Comparison of ENCODE assay signal across 1 cellular context in the genomic region with DNA sequence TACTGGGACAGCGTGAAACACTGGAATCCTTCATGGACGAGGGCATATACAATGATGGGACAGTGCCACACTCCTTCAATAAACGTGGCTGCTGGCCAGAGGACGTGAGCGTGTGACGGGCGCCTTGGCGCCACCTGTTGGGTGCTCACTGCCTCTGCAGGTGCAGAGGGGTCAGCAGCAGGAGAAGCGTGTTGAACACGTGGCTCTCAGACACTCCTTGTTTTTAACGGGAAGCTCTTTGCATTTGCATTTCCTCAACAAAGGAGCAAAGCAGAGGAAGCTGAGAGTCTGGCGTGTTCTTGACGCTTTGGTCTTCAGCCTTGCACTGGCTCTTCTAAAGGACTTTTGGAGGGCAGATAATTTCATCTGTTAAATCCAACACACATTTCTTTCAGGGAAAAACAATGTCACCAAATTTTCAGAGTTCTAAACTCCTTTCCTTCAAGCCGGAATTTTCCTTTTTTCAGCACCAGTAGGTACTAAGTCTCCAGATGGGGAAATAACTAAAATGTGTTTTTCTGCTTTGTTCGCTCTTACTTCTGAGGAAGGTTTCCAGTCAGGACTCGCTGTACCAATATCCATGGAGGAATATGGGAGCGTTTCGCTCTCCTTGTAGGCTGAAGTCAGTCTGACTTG.
TF ChIP-seq lines count a peak whose summit lies in the region.

No MANE protein-coding gene starts in this region.

TF ChIP-seq in HEK293, 187 proteins besides CTCF, POLR2A, EP300 and RAD21 (continued from another document):
- TF ChIP-seq, protein P1, sequence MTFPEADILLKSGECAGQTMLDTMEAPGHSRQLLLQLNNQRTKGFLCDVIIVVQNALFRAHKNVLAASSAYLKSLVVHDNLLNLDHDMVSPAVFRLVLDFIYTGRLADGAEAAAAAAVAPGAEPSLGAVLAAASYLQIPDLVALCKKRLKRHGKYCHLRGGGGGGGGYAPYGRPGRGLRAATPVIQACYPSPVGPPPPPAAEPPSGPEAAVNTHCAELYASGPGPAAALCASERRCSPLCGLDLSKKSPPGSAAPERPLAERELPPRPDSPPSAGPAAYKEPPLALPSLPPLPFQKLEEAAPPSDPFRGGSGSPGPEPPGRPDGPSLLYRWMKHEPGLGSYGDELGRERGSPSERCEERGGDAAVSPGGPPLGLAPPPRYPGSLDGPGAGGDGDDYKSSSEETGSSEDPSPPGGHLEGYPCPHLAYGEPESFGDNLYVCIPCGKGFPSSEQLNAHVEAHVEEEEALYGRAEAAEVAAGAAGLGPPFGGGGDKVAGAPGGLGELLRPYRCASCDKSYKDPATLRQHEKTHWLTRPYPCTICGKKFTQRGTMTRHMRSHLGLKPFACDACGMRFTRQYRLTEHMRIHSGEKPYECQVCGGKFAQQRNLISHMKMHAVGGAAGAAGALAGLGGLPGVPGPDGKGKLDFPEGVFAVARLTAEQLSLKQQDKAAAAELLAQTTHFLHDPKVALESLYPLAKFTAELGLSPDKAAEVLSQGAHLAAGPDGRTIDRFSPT (tag by site-specific recombination; IDR thresholded peaks at IDR 0.05) = no peak
- TF ChIP-seq, protein P2, sequence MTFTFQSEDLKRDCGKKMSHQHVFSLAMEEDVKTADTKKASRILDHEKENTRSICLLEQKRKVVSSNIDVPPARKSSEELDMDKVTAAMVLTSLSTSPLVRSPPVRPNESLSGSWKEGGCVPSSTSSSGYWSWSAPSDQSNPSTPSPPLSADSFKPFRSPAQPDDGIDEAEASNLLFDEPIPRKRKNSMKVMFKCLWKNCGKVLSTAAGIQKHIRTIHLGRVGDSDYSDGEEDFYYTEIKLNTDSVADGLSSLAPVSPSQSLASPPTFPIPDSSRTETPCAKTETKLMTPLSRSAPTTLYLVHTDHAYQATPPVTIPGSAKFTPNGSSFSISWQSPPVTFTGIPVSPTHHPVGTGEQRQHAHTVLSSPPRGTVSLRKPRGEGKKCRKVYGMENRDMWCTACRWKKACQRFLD (tag by site-specific recombination; IDR thresholded peaks at IDR 0.05) = no peak
- TF ChIP-seq ZNF654 (tag by site-specific recombination; IDR thresholded peaks at IDR 0.05; ENCODE audit: low read depth) = peak; percentile 64
- TF ChIP-seq ZNF223 (tag by site-specific recombination; IDR thresholded peaks at IDR 0.05) = no peak
- no peak for TF ChIP-seq ZNF133 (tag by site-specific recombination; IDR thresholded peaks at IDR 0.05)
- TF ChIP-seq, protein P3, sequence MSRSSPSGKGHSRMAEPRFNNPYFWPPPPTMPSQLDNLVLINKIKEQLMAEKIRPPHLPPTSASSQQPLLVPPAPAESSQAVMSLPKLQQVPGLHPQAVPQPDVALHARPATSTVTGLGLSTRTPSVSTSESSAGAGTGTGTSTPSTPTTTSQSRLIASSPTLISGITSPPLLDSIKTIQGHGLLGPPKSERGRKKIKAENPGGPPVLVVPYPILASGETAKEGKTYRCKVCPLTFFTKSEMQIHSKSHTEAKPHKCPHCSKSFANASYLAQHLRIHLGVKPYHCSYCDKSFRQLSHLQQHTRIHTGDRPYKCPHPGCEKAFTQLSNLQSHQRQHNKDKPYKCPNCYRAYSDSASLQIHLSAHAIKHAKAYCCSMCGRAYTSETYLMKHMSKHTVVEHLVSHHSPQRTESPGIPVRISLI (tag by site-specific recombination; IDR thresholded peaks at IDR 0.05) = no peak
- no peak for TF ChIP-seq ZNF302 (tag by site-specific recombination; IDR thresholded peaks at IDR 0.05; ENCODE audit: low read depth)
- peak; percentile 100 for TF ChIP-seq ZSCAN30 (tag by site-specific recombination; IDR thresholded peaks at IDR 0.05)
- TF ChIP-seq TCF7L2 (IDR thresholded peaks at IDR 0.05; ENCODE audit: borderline replicate concordance, low read depth, low read length) = no peak
- TF ChIP-seq ZNF677 (tag by site-specific recombination; IDR thresholded peaks at IDR 0.05) = no peak
- no peak for TF ChIP-seq ZFP69B (tag by site-specific recombination; IDR thresholded peaks at IDR 0.05)
- TF ChIP-seq SCRT1 (tag by site-specific recombination; IDR thresholded peaks at IDR 0.05; ENCODE audit: borderline replicate concordance) = peak; percentile 65; the same call in 1 of the 2 replicates
- peak; percentile 55; the same call in 1 of the 2 replicates for TF ChIP-seq IKZF3 (tag by site-specific recombination; IDR thresholded peaks at IDR 0.05)
- TF ChIP-seq, protein P4, sequence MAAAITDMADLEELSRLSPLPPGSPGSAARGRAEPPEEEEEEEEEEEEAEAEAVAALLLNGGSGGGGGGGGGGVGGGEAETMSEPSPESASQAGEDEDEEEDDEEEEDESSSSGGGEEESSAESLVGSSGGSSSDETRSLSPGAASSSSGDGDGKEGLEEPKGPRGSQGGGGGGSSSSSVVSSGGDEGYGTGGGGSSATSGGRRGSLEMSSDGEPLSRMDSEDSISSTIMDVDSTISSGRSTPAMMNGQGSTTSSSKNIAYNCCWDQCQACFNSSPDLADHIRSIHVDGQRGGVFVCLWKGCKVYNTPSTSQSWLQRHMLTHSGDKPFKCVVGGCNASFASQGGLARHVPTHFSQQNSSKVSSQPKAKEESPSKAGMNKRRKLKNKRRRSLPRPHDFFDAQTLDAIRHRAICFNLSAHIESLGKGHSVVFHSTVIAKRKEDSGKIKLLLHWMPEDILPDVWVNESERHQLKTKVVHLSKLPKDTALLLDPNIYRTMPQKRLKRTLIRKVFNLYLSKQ (tag by site-specific recombination; IDR thresholded peaks at IDR 0.05; ENCODE audit: borderline replicate concordance) = no peak
- TF ChIP-seq SP7 (tag by site-specific recombination; IDR thresholded peaks at IDR 0.05) = peak; percentile 55; the same call in 1 of the 2 replicates
- TF ChIP-seq, protein P5, sequence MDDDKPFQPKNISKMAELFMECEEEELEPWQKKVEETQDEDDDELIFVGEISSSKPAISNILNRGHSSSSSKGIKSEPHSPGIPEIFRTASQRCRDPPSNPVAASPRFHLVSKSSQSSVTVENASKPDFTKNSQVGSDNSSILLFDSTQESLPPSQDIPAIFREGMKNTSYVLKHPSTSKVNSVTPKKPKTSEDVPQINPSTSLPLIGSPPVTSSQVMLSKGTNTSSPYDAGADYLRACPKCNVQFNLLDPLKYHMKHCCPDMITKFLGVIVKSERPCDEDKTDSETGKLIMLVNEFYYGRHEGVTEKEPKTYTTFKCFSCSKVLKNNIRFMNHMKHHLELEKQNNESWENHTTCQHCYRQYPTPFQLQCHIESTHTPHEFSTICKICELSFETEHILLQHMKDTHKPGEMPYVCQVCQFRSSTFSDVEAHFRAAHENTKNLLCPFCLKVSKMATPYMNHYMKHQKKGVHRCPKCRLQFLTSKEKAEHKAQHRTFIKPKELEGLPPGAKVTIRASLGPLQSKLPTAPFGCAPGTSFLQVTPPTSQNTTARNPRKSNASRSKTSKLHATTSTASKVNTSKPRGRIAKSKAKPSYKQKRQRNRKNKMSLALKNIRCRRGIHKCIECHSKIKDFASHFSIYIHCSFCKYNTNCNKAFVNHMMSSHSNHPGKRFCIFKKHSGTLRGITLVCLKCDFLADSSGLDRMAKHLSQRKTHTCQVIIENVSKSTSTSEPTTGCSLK (tag by site-specific recombination; IDR thresholded peaks at IDR 0.05) = no peak
- TF ChIP-seq, protein P6, sequence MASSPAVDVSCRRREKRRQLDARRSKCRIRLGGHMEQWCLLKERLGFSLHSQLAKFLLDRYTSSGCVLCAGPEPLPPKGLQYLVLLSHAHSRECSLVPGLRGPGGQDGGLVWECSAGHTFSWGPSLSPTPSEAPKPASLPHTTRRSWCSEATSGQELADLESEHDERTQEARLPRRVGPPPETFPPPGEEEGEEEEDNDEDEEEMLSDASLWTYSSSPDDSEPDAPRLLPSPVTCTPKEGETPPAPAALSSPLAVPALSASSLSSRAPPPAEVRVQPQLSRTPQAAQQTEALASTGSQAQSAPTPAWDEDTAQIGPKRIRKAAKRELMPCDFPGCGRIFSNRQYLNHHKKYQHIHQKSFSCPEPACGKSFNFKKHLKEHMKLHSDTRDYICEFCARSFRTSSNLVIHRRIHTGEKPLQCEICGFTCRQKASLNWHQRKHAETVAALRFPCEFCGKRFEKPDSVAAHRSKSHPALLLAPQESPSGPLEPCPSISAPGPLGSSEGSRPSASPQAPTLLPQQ (tag by site-specific recombination; IDR thresholded peaks at IDR 0.05) = no peak; the same call in 1 of the 2 replicates
- no peak for TF ChIP-seq ZNF529 (tag by site-specific recombination; IDR thresholded peaks at IDR 0.05; ENCODE audit: insufficient replicate concordance)
- TF ChIP-seq KLF16 (tag by site-specific recombination; IDR thresholded peaks at IDR 0.05) = no peak
- peak; percentile 89 for TF ChIP-seq SCRT2 (tag by site-specific recombination; IDR thresholded peaks at IDR 0.05)
